ENCODE assay signal across 22 cellular contexts in genomic region chr17:32636593-32637218, GRCh38.
"Had no signal": no experiment of that assay in that cellular context is flagged by ENCODE, and none has a peak within 500 bp of the region (broad histone marks: within the 10 kb centered on the region; RNA-seq: fewer than 3 reads in every experiment).

No MANE protein-coding gene starts in this region.

- H3K27me3 Mint-ChIP-seq: memory B cell; progenitor cell of endocrine pancreas; stimulated activated memory B cell treated with anti-CD40 and anti-IgM and Interleukin-4, amounts not matched to agents 10 μg/mL and 1 μg/mL and 100 μg/mL, for 72 hours; stimulated activated naive CD8-positive, alpha-beta T cell treated with anti-CD3 and anti-CD28 coated beads, Interleukin-15, Interleukin-2, amounts not matched to agents 100 ng/mL and 50 ng/mL, for 24 hours had no signal

- H3K27me3 ChIP-seq: esophagus muscularis mucosa, gastroesophageal sphincter, pancreas, tibial artery, upper lobe of right lung had no signal

- H3K36me3 ChIP-seq: esophagus muscularis mucosa, left ventricle myocardium inferior, lower lobe of right lung, pancreas had no signal

- H3K27ac Mint-ChIP-seq: endodermal cell; memory B cell; nephron; progenitor cell of endocrine pancreas; stimulated activated memory B cell treated with anti-CD40 and anti-IgM and Interleukin-4, amounts not matched to agents 10 μg/mL and 1 μg/mL and 100 μg/mL, for 72 hours; stimulated activated naive CD8-positive, alpha-beta T cell treated with anti-CD3 and anti-CD28 coated beads, Interleukin-15, Interleukin-2, amounts not matched to agents 100 ng/mL and 50 ng/mL, for 24 hours had no signal

- H3K36me3 Mint-ChIP-seq: memory B cell had no signal

- H3K4me1 Mint-ChIP-seq: endodermal cell; memory B cell; nephron; stimulated activated memory B cell treated with anti-CD40 and anti-IgM and Interleukin-4, amounts not matched to agents 10 μg/mL and 1 μg/mL and 100 μg/mL, for 72 hours had no signal

- H3K27ac ChIP-seq: coronary artery, esophagus muscularis mucosa, gastroesophageal sphincter, left ventricle myocardium inferior, lower lobe of right lung, pancreas, tibial artery, upper lobe of right lung had no signal

- H3K4me3 Mint-ChIP-seq: endodermal cell; memory B cell; nephron; stimulated activated memory B cell treated with anti-CD40 and anti-IgM and Interleukin-4, amounts not matched to agents 10 μg/mL and 1 μg/mL and 100 μg/mL, for 72 hours; stimulated activated naive CD8-positive, alpha-beta T cell treated with anti-CD3 and anti-CD28 coated beads, Interleukin-15, Interleukin-2, amounts not matched to agents 100 ng/mL and 50 ng/mL, for 24 hours had no signal

- FAIRE-seq: endothelial cell of umbilical vein, pancreas had no signal

- H3K9me3 Mint-ChIP-seq: memory B cell; stimulated activated naive CD8-positive, alpha-beta T cell treated with anti-CD3 and anti-CD28 coated beads, Interleukin-15, Interleukin-2, amounts not matched to agents 100 ng/mL and 50 ng/mL, for 24 hours had no signal

- H3K9me3 ChIP-seq: esophagus muscularis mucosa, gastroesophageal sphincter, lower lobe of right lung, pancreas, tibial artery, upper lobe of right lung had no signal

- DNase-seq: effector CD4-positive, alpha-beta T cell; endodermal cell; glutamatergic neuron; islet precursor cell; left ventricle myocardium inferior; lower lobe of right lung; midbrain; occipital lobe; pancreas; right cardiac atrium; stimulated activated CD4-positive, alpha-beta T cell treated with anti-CD3 and anti-CD28 coated beads, Interleukin-4, amount 100 ng/mL, for 24 hours; tibial artery; upper lobe of right lung had no signal

- ATAC-seq: gastroesophageal sphincter; lower lobe of right lung; pancreas; right cardiac atrium; stimulated activated memory B cell treated with anti-CD40 and anti-IgM and Interleukin-4, amounts not matched to agents 10 μg/mL and 1 μg/mL and 100 μg/mL, for 72 hours; upper lobe of right lung had no signal

- H3K4me1 ChIP-seq: esophagus muscularis mucosa, gastroesophageal sphincter, left ventricle myocardium inferior, lower lobe of right lung, pancreas, upper lobe of right lung had no signal

- H3K4me3 ChIP-seq: coronary artery, esophagus muscularis mucosa, gastroesophageal sphincter, left ventricle myocardium inferior, lower lobe of right lung, pancreas, tibial artery, upper lobe of right lung had no signal
